In the genomic region with DNA sequence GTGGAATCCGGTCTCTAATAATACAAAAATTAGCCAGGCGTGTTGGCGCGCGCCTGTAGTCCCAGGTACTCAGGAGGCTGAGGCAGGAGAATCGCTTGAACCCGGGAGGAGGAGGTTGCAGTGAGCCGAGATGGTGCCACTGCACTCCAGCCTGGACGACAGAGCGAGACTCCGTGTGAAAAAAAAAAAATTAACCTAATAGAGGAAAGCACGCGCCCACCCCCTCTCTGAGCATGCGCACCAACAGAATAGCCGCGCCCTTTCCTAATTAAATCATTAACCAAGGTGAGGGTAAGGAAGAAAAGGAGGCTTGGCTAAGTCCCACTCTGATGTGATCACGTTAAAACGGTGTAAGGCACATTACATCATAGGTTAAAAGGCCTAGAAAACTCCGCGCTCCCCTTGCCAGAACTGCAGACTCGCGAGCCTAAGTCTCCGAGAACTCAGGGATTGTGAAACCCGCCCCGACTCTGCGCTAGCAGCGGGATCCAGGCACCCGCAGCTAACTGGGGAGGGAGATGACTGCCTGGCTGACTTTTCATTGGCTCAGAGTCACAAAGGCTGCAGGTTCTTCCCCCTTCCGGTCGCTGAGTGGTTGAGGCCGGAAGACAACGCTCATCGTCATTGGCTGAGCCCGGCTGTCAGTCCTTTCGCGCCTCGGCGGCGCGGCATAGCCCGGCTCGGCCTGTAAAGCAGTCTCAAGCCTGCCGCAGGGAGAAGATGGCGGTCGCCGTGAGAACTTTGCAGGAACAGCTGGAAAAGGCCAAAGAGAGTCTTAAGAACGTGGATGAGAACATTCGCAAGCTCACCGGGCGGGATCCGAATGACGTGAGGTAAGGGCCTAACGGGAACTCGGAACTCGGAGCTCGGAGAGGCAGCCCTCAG, we compare ENCODE assay signal across 8 cellular contexts. TPM values are rescaled to one million over a fixed set of nuclear protein-coding genes. Genes with fewer than 3 reads are reported as not detected.
A peak's percentile ranks its signal among the peaks of the same experiment; 100 is the strongest.
DNase-seq lines count a peak whose midpoint lies in the region; ATAC-seq and TF ChIP-seq lines count a peak whose summit lies in the region.

A gene (plus strand): TSS at position 695 of the 885 bp plus-strand sequence. CDS start 26 bp downstream, at position 721.

- peak within 1 kb of the TSS; percentile 95 for H3K4ac ChIP-seq in IMR-90 (ENCODE audit: low read depth, low read length)

- H3K23ac ChIP-seq in IMR-90 (ENCODE audit: low read depth, low read length): peak within 1 kb of the TSS; percentile 81

- peak within 1 kb of the TSS; percentile 81 for H3K4me3 ChIP-seq in IMR-90 (ENCODE audit: insufficient read depth, low read depth, low read length)

- TF ChIP-seq RAD21 in IMR-90 (IDR thresholded peaks at IDR 0.05; ENCODE audit: low read length): no peak

- peak within 1 kb of the TSS; percentile 88 for H3K56ac ChIP-seq in IMR-90 (ENCODE audit: extremely low read depth, insufficient read depth, low read length)

- no peak for TF ChIP-seq CTCF in IMR-90 (conservative IDR thresholded peaks at IDR 0.05; ENCODE audit: low read depth, low read length)

- H2AFZ ChIP-seq in IMR-90 (replicated peaks; ENCODE audit: low read length, poor library complexity): peak within 1 kb of the TSS; percentile 91

- no TSS peak for BruUV-seq in IMR-90 (replicated peaks; lab: Mats Ljungman, UMichigan)

- peaks cover 19% of the 10 kb centered on the region for H3K36me3 ChIP-seq in IMR-90 (ENCODE audit: control insufficient read depth, insufficient read depth, low read length)

- no peaks in the 10 kb centered on the region for H3K9me3 ChIP-seq in IMR-90 (ENCODE audit: control insufficient read depth, insufficient read depth, low read length)

- peak; percentile 97 for TF ChIP-seq POLR2A in IMR-90 (IDR thresholded peaks at IDR 0.05; ENCODE audit: low read depth, low read length)

- dilution Hi-C loops in IMR-90 (cut with HindIII; ENCODE audit: low sequenced_read_pairs, unreplicated experiment): no loop called here

- no peak within 1 kb of the TSS for H2BK20ac ChIP-seq in IMR-90 (ENCODE audit: low read depth, low read length)

- 0% methylated on average over 29 of the region's 56 CpGs; no CpG with 5 or more reads in 1 of the 2 experiments for WGBS in IMR-90 (ENCODE audit: extremely low coverage in 2 of 2, insufficient read length in 1 of 2), 2 experiments

- peak within 1 kb of the TSS; percentile 88 for H2AK9ac ChIP-seq in IMR-90 (replicated peaks; ENCODE audit: low read depth, low read length, poor library complexity)

- peak within 1 kb of the TSS; percentile 65 for H4K91ac ChIP-seq in IMR-90 (ENCODE audit: insufficient read depth, low read depth, low read length)

- intact Hi-C loops in IMR-90 (cut with micrococcal nuclease): loop anchor here (2.0 to 5.0 kb wide), 3 partner anchors 58 to 257 kb away; a partner anchor contains a TSS

- peak; percentile 100 for DNase-seq in DMS 273 (lab: John Stamatoyannopoulos, UW; ENCODE audit: unreplicated experiment)
- DNase-seq in IMR-90: peak; percentile 100
- DNase-seq in OCI-M1 (lab: John Stamatoyannopoulos, UW): peak; percentile 98
- DNase-seq in activated T-cell treated with anti-CD3 and anti-CD28 coated beads for 24 hours (ENCODE audit: low read depth): peak; percentile 96
- peak; percentile 90 for DNase-seq in epidermal melanocyte (ENCODE audit: insufficient read length, low spot score)
- DNase-seq in middle frontal gyrus (ENCODE audit: extremely low spot score, low spot score): peak; percentile 98
- peak; percentile 86 to 91 for DNase-seq in stimulated activated CD8-positive, alpha-beta memory T cell treated with anti-CD3 and anti-CD28 coated beads, Interleukin-2, amount 100 ng/mL, for 48 hours (ENCODE audit: low read depth in 2 of 2)

- peak within 1 kb of the TSS; percentile 82 for H3K18ac ChIP-seq in IMR-90 (ENCODE audit: low read depth, low read length)

- ATAC-seq in GM21528 (IDR thresholded peaks at IDR 0.05; ENCODE audit: low FRiP score, unreplicated experiment) (peak; percentile 94), IMR-90 (ENCODE audit: low read depth) (peak; percentile 93)

- H3K4me2 ChIP-seq in IMR-90 (ENCODE audit: low read depth, low read length): peak within 1 kb of the TSS; percentile 98

- no peaks in the 10 kb centered on the region for H3K9me1 ChIP-seq in IMR-90 (ENCODE audit: insufficient read depth, low read length)

- H2BK120ac ChIP-seq in IMR-90 (ENCODE audit: low read depth, low read length): peak within 1 kb of the TSS; percentile 29; the same call in 1 of the 2 replicates

- H3K27me3 ChIP-seq in IMR-90 (ENCODE audit: control insufficient read depth, insufficient read depth, low read length): no peaks in the 10 kb centered on the region

- peak within 1 kb of the TSS; percentile 96 for H3K27ac ChIP-seq in IMR-90 (ENCODE audit: insufficient read depth, low read length)

- H4K5ac ChIP-seq in IMR-90 (ENCODE audit: low read depth, low read length): peak within 1 kb of the TSS; percentile 94

- H2BK5ac ChIP-seq in IMR-90 (ENCODE audit: low read depth, low read length, poor library complexity, severe bottlenecking): peak within 1 kb of the TSS; percentile 86

- peak within 1 kb of the TSS; percentile 99 for H3K9ac ChIP-seq in IMR-90 (ENCODE audit: low read depth, low read length)

- H2AK5ac ChIP-seq in IMR-90 (ENCODE audit: low read depth, low read length): peak within 1 kb of the TSS; percentile 80

- peak within 1 kb of the TSS; percentile 97 for H3K14ac ChIP-seq in IMR-90 (replicated peaks; ENCODE audit: low read depth, low read length)

- POLR2A ChIA-PET in IMR-90 (lab: Charles Lee; ENCODE audit: unreplicated experiment): interaction anchor here (0.6 kb wide), 1 partner anchor 128 kb away, joined by 4 read pairs; no protein-coding TSS in a partner anchor

- no peaks in the 10 kb centered on the region; the same call in 1 of the 2 replicates for H3K4me1 ChIP-seq in IMR-90 (ENCODE audit: control insufficient read depth, insufficient read depth, low read length)

- peaks cover 16% of the 10 kb centered on the region for H4K20me1 ChIP-seq in IMR-90 (ENCODE audit: insufficient read depth, low read length)

- peak within 1 kb of the TSS; percentile 83 to 92 for H4K8ac ChIP-seq in IMR-90 (ENCODE audit: low read depth in 2 of 2, low read length in 2 of 2)

- H3K79me1 ChIP-seq in IMR-90 (ENCODE audit: low read depth in 1 of 2, low read length in 2 of 2): peaks cover 17 to 39% of the 10 kb centered on the region in 2 experiments

- in situ Hi-C loops in IMR-90 (cut with MboI; ENCODE audit: low sequenced_read_pairs): no loop called here

- H2BK15ac ChIP-seq in IMR-90 (ENCODE audit: low read depth, low read length): no peak within 1 kb of the TSS; the same call in 2 of the 3 replicates

- CTCF ChIA-PET in IMR-90 (lab: Yijun Ruan, JAX): no interaction called here

TF ChIP-seq in IMR-90, 13 proteins besides CTCF, POLR2A, EP300 and RAD21:
- TF ChIP-seq CHD1 (IDR thresholded peaks at IDR 0.05; ENCODE audit: low read depth, low read length): no peak; the same call in 1 of the 2 replicates
- TF ChIP-seq, protein P1, sequence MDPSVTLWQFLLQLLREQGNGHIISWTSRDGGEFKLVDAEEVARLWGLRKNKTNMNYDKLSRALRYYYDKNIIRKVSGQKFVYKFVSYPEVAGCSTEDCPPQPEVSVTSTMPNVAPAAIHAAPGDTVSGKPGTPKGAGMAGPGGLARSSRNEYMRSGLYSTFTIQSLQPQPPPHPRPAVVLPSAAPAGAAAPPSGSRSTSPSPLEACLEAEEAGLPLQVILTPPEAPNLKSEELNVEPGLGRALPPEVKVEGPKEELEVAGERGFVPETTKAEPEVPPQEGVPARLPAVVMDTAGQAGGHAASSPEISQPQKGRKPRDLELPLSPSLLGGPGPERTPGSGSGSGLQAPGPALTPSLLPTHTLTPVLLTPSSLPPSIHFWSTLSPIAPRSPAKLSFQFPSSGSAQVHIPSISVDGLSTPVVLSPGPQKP (IDR thresholded peaks at IDR 0.05; ENCODE audit: borderline replicate concordance, low read depth, low read length): peak; percentile 84; the same call in 1 of the 2 replicates
- TF ChIP-seq BHLHE40 (IDR thresholded peaks at IDR 0.05; ENCODE audit: low read depth, low read length): peak; percentile 99
- TF ChIP-seq MXI1 (IDR thresholded peaks at IDR 0.05; ENCODE audit: borderline replicate concordance, low read depth, low read length): peak; percentile 8; the same call in 1 of the 2 replicates
- no peak for TF ChIP-seq RCOR1 (IDR thresholded peaks at IDR 0.05; ENCODE audit: insufficient replicate concordance, low read length)
- TF ChIP-seq RFX5 (IDR thresholded peaks at IDR 0.05; ENCODE audit: low read depth, low read length): no peak
- no peak for TF ChIP-seq SMC3 (IDR thresholded peaks at IDR 0.05; ENCODE audit: low read depth, low read length)
- TF ChIP-seq MAZ (IDR thresholded peaks at IDR 0.05; ENCODE audit: borderline replicate concordance, low read depth, low read length): peak; percentile 45; the same call in 1 of the 2 replicates
- no peak for TF ChIP-seq MAFK (IDR thresholded peaks at IDR 0.05; ENCODE audit: low read depth, low read length)
- TF ChIP-seq CEBPB (IDR thresholded peaks at IDR 0.05; ENCODE audit: low read depth, low read length): peak; percentile 99
- peak; percentile 54; the same call in 1 of the 2 replicates for TF ChIP-seq FOS (IDR thresholded peaks at IDR 0.05; ENCODE audit: low read depth, low read length)
- TF ChIP-seq, protein P2, sequence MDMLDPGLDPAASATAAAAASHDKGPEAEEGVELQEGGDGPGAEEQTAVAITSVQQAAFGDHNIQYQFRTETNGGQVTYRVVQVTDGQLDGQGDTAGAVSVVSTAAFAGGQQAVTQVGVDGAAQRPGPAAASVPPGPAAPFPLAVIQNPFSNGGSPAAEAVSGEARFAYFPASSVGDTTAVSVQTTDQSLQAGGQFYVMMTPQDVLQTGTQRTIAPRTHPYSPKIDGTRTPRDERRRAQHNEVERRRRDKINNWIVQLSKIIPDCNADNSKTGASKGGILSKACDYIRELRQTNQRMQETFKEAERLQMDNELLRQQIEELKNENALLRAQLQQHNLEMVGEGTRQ (IDR thresholded peaks at IDR 0.05; ENCODE audit: low read depth, low read length): no peak; the same call in 1 of the 2 replicates
- no peak for TF ChIP-seq NFE2L2 (IDR thresholded peaks at IDR 0.05; ENCODE audit: low read depth, low read length)
TF ChIP-seq in IMR-90: peak in this region for 6.

RNA-seq across cellular contexts. Expression of the gene that starts here (rescaled TPM):
- total RNA-seq in IMR-90 (2012; rRNA removed): 14.9 and 23.6 TPM in 2 replicates
- polyA plus RNA-seq in IMR-90 (2012; rRNA removed): 20.6 and 28.8 TPM in 2 replicates
- polyA plus RNA-seq in IMR-90 (2012; cell fraction: cytosol; rRNA removed): 5.7 and 13.3 TPM in 2 replicates
- 68.5 and 247 TPM in 2 replicates for polyA plus RNA-seq in IMR-90 (2012; cell fraction: nucleus; rRNA removed; ENCODE audit: low replicate concordance)

Comparison
In these comparisons a context has a peak if more than half of its experiments do, and no peak if none do; other contexts are left out.
1. Peak in every context shown above with its lines: DNase-seq, ATAC-seq, H3K4me3 ChIP-seq and H3K27ac ChIP-seq.